In the genomic region with DNA sequence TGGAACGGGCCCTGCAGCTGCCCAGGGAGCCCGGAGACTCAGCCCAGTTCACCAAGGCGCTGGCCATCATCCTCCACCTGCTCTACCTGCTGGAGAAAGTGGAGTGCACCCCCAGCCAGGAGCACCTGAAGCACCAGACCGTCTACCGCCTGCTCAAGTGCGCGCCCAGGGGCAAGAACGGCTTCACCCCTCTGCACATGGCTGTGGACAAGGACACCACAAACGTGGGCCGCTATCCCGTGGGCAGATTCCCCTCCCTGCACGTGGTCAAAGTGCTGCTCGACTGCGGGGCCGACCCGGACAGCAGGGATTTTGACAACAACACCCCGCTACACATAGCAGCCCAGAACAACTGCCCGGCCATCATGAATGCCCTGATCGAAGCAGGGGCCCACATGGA, we compare ENCODE assay signal across 8 cellular contexts. TPM values are rescaled to one million over a fixed set of nuclear protein-coding genes. Genes with fewer than 3 reads are reported as not detected.
A peak's percentile ranks its signal among the peaks of the same experiment; 100 is the strongest.
DNase-seq lines count a peak whose midpoint lies in the region; ATAC-seq, FAIRE-seq and TF ChIP-seq lines count a peak whose summit lies in the region.
"Not testable (repeated sequence)": the region's sequence is repeated elsewhere in the genome, so short reads cannot be mapped to it uniquely, and the experiment has no call there.

No MANE protein-coding gene starts in this region.

- H3K9me3 Mint-ChIP-seq in CD8-positive, alpha-beta T cell; IgD-negative memory B cell; T-helper 1 cell treated with Interleukin-12 subunit alpha and Interleukin-12 subunit beta and Interleukin-4 antibody, amounts not matched to agents 30 μg/mL and 1 μg/mL, for 36 hours; activated T-cell treated with anti-CD3 and anti-CD28 coated beads, Interleukin-2, amount 50 U/mL, for 4 hours; neural crest cell; stimulated activated naive CD8-positive, alpha-beta T cell treated with anti-CD3 and anti-CD28 coated beads, Interleukin-15, Interleukin-2, amounts not matched to agents 100 ng/mL and 50 ng/mL, for 24 hours: not testable (repeated sequence)

- CTCF ChIA-PET in CD8-positive, alpha-beta T cell (lab: Charles Lee) = interaction anchor here (0.6 to 2.7 kb wide), 4 partner anchors 16 to 1194 kb away, joined by 3 to 12 read pairs (median 5); a partner anchor contains a TSS
- CTCF ChIA-PET in GM12878 (lab: Yijun Ruan, JAX) = interaction anchor here (4.1 kb wide), 1 partner anchor 61 kb away, joined by 160 read pairs; no protein-coding TSS in a partner anchor

- H3K27ac Mint-ChIP-seq in CD8-positive, alpha-beta T cell; T-helper 1 cell treated with Interleukin-12 subunit alpha and Interleukin-12 subunit beta and Interleukin-4 antibody, amounts not matched to agents 30 μg/mL and 1 μg/mL, for 36 hours; neural crest cell (ENCODE audit: unreplicated experiment): not testable (repeated sequence)
- peak overlapping the region in 1 of 3 donors; percentile 46 for H3K27ac Mint-ChIP-seq in IgD-negative memory B cell
- H3K27ac Mint-ChIP-seq in stimulated activated naive CD8-positive, alpha-beta T cell treated with anti-CD3 and anti-CD28 coated beads, Interleukin-15, Interleukin-2, amounts not matched to agents 100 ng/mL and 50 ng/mL, for 24 hours = peak overlapping the region; percentile 91

- H3K4me1 Mint-ChIP-seq in CD8-positive, alpha-beta T cell (ENCODE audit: low read depth) = peaks cover 38% of the 10 kb centered on the region
- H3K4me1 Mint-ChIP-seq in IgD-negative memory B cell (peaks cover 6 to 22% (median 10%) of the 10 kb centered on the region in 3 donors), neural crest cell (peaks cover 21% of the 10 kb centered on the region)
- peaks cover 12% of the 10 kb centered on the region for H3K4me1 Mint-ChIP-seq in T-helper 1 cell treated with Interleukin-12 subunit alpha and Interleukin-12 subunit beta and Interleukin-4 antibody, amounts not matched to agents 30 μg/mL and 1 μg/mL, for 36 hours (ENCODE audit: low read depth)
- H3K4me1 Mint-ChIP-seq in activated T-cell treated with anti-CD3 and anti-CD28 coated beads, Interleukin-2, amount 50 U/mL, for 4 hours (ENCODE audit: low read depth) = peaks cover 40% of the 10 kb centered on the region
- peaks cover 40% of the 10 kb centered on the region for H3K4me1 Mint-ChIP-seq in stimulated activated naive CD8-positive, alpha-beta T cell treated with anti-CD3 and anti-CD28 coated beads, Interleukin-15, Interleukin-2, amounts not matched to agents 100 ng/mL and 50 ng/mL, for 24 hours (ENCODE audit: low read depth)

- ATAC-seq in CD8-positive, alpha-beta T cell; activated T-cell treated with anti-CD3 and anti-CD28 coated beads, Interleukin-2, amount 50 U/mL, for 4 hours; GM12878: not testable (repeated sequence)

- peak overlapping the region; percentile 71 for H3K4me3 Mint-ChIP-seq in CD8-positive, alpha-beta T cell
- H3K4me3 Mint-ChIP-seq in IgD-negative memory B cell (peak overlapping the region; percentile 17 to 86 (median 40)), neural crest cell (peak overlapping the region; percentile 85)
- peak overlapping the region; percentile 82 for H3K4me3 Mint-ChIP-seq in T-helper 1 cell treated with Interleukin-12 subunit alpha and Interleukin-12 subunit beta and Interleukin-4 antibody, amounts not matched to agents 30 μg/mL and 1 μg/mL, for 36 hours
- H3K4me3 Mint-ChIP-seq in activated T-cell treated with anti-CD3 and anti-CD28 coated beads, Interleukin-2, amount 50 U/mL, for 4 hours = peak overlapping the region; percentile 85
- H3K4me3 Mint-ChIP-seq in stimulated activated naive CD8-positive, alpha-beta T cell treated with anti-CD3 and anti-CD28 coated beads, Interleukin-15, Interleukin-2, amounts not matched to agents 100 ng/mL and 50 ng/mL, for 24 hours = peak overlapping the region; percentile 91

- POLR2A ChIA-PET in CD8-positive, alpha-beta T cell (lab: Charles Lee) = interaction anchor here (2.9 kb wide), 1 partner anchor 124 kb away, joined by 10 read pairs; no protein-coding TSS in a partner anchor
- POLR2A ChIA-PET in GM12878 (lab: Charles Lee) = not testable (repeated sequence)

- H3K4me1 ChIP-seq in CD8-positive, alpha-beta T cell (ENCODE audit: insufficient read depth, low read length) = peaks cover 16% of the 10 kb centered on the region
- H3K4me1 ChIP-seq in GM12878 (ENCODE audit: control insufficient read depth, insufficient read depth, low read length) (peaks cover 22% of the 10 kb centered on the region), left ventricle myocardium inferior (peaks cover 58% of the 10 kb centered on the region)

- not testable (repeated sequence) for H3K9ac ChIP-seq in GM12878 (ENCODE audit: control insufficient read depth, insufficient read depth, low read length)

- intact Hi-C loops in CD8-positive, alpha-beta T cell (cut with DNase I, micrococcal nuclease) = loop anchor here (5.0 kb wide), 3 partner anchors 119 to 1031 kb away; a partner anchor contains a TSS
- intact Hi-C loops in GM12878 (cut with micrococcal nuclease; ENCODE audit: unreplicated experiment); left ventricle myocardium inferior (cut with micrococcal nuclease): not testable (repeated sequence)

- H3K79me2 ChIP-seq in GM12878 (ENCODE audit: control insufficient read depth, insufficient read depth, low read length) = peaks cover 38% of the 10 kb centered on the region

- not testable (repeated sequence) for TF ChIP-seq POLR2A in GM12878 (IDR thresholded peaks at IDR 0.05; ENCODE audit: low read depth, low read length)

- RAD21 ChIA-PET in GM12878 (lab: Charles Lee; ENCODE audit: unreplicated experiment) = not testable (repeated sequence)

- BruUV-seq in GM12878 (replicated peaks; lab: Mats Ljungman, UMichigan) = not testable (repeated sequence)

- not testable (repeated sequence) for TF ChIP-seq RAD21 in GM12878 (IDR thresholded peaks at IDR 0.05; ENCODE audit: insufficient read depth, low read depth, low read length)

- not testable (repeated sequence) for H3K27ac ChIP-seq in CD8-positive, alpha-beta T cell (ENCODE audit: low read depth, low read length); GM12878 (ENCODE audit: control insufficient read depth, insufficient read depth)
- H3K27ac ChIP-seq in left ventricle myocardium inferior (replicated peaks) = peak overlapping the region; percentile 46

- not testable (repeated sequence) for H3K9me3 ChIP-seq in CD8-positive, alpha-beta T cell (ENCODE audit: low read length); GM12878 (replicated peaks; ENCODE audit: control insufficient read depth, insufficient read depth, low read length); left ventricle myocardium inferior (replicated peaks)

- H3K36me3 Mint-ChIP-seq in CD8-positive, alpha-beta T cell = peaks cover 53% of the 10 kb centered on the region
- H3K36me3 Mint-ChIP-seq in IgD-negative memory B cell; neural crest cell (ENCODE audit: low read depth): not testable (repeated sequence)
- peaks cover 12% of the 10 kb centered on the region for H3K36me3 Mint-ChIP-seq in T-helper 1 cell treated with Interleukin-12 subunit alpha and Interleukin-12 subunit beta and Interleukin-4 antibody, amounts not matched to agents 30 μg/mL and 1 μg/mL, for 36 hours (ENCODE audit: low read depth)
- H3K36me3 Mint-ChIP-seq in activated T-cell treated with anti-CD3 and anti-CD28 coated beads, Interleukin-2, amount 50 U/mL, for 4 hours (ENCODE audit: insufficient read depth) = peaks cover 16% of the 10 kb centered on the region
- H3K36me3 Mint-ChIP-seq in stimulated activated naive CD8-positive, alpha-beta T cell treated with anti-CD3 and anti-CD28 coated beads, Interleukin-15, Interleukin-2, amounts not matched to agents 100 ng/mL and 50 ng/mL, for 24 hours (ENCODE audit: low read depth) = peaks cover 43% of the 10 kb centered on the region

- H3K27me3 Mint-ChIP-seq in CD8-positive, alpha-beta T cell (ENCODE audit: low read depth); IgD-negative memory B cell; T-helper 1 cell treated with Interleukin-12 subunit alpha and Interleukin-12 subunit beta and Interleukin-4 antibody, amounts not matched to agents 30 μg/mL and 1 μg/mL, for 36 hours (ENCODE audit: low read depth); activated T-cell treated with anti-CD3 and anti-CD28 coated beads, Interleukin-2, amount 50 U/mL, for 4 hours (ENCODE audit: low read depth); neural crest cell (ENCODE audit: low read depth); stimulated activated naive CD8-positive, alpha-beta T cell treated with anti-CD3 and anti-CD28 coated beads, Interleukin-15, Interleukin-2, amounts not matched to agents 100 ng/mL and 50 ng/mL, for 24 hours: not testable (repeated sequence)

- H2AFZ ChIP-seq in GM12878 (ENCODE audit: control insufficient read depth, low read depth, low read length) = not testable (repeated sequence)

- in situ Hi-C loops in GM12878 (cut with MboI) = loop anchor here (5.0 kb wide), 1 partner anchor 61 kb away; no protein-coding TSS in a partner anchor

- H3K27me3 ChIP-seq in CD8-positive, alpha-beta T cell (ENCODE audit: insufficient read depth, low read length); GM12878 (replicated peaks in 1 of 2; ENCODE audit: control insufficient read depth in 2 of 2, insufficient read depth in 2 of 2, low read length in 1 of 2); left ventricle myocardium inferior (ENCODE audit: low read depth): not testable (repeated sequence)

- not testable (repeated sequence) for H3K4me3 ChIP-seq in CD8-positive, alpha-beta T cell (ENCODE audit: low read depth, low read length); GM12878
- H3K4me3 ChIP-seq in left ventricle myocardium inferior = peak overlapping the region; percentile 96

- peak overlapping the region; percentile 89; the same call in 1 of the 2 replicates for H3K4me2 ChIP-seq in GM12878 (ENCODE audit: control insufficient read depth, insufficient read depth)

- H3K36me3 ChIP-seq in CD8-positive, alpha-beta T cell (ENCODE audit: insufficient read depth, low read length) = peaks cover 20% of the 10 kb centered on the region
- peaks cover 0 to 12% of the 10 kb centered on the region in 2 experiments; a peak in 3 of 4 replicates for H3K36me3 ChIP-seq in GM12878 (ENCODE audit: control insufficient read depth in 2 of 2, insufficient read depth in 2 of 2, low read length in 1 of 2)
- H3K36me3 ChIP-seq in left ventricle myocardium inferior = peaks cover 40% of the 10 kb centered on the region

- not testable (repeated sequence) for DNase-seq in CD8-positive, alpha-beta T cell; activated T-cell treated with anti-CD3 and anti-CD28 coated beads, Interleukin-2, amount 50 U/mL, for 4 hours; GM12878 (ENCODE audit: low read depth, low spot score); left ventricle myocardium inferior; neural crest cell (ENCODE audit: low read depth, low spot score)

- TF ChIP-seq CTCF in CD8-positive, alpha-beta T cell (IDR thresholded peaks at IDR 0.05); GM12878 (IDR thresholded peaks at IDR 0.05 in 2 of 3, conservative IDR thresholded peaks at IDR 0.05 in 1 of 3; ENCODE audit: control insufficient read depth in 2 of 3, extremely low read depth in 1 of 3, insufficient read depth in 1 of 3, low read depth in 3 of 3, low read length in 3 of 3); left ventricle myocardium inferior (IDR thresholded peaks at IDR 0.05; ENCODE audit: borderline replicate concordance); neural crest cell (conservative IDR thresholded peaks at IDR 0.05): not testable (repeated sequence)

- WGBS in GM12878 (ENCODE audit: insufficient coverage, insufficient replicate concordance, low lambda C conversion rate, missing lambda C conversion rate) = 90% methylated on average over 19 of the region's 19 CpGs

- FAIRE-seq in GM12878 (lab: Jason Lieb, UNC) = not testable (repeated sequence)

- TF ChIP-seq EP300 in GM12878 (IDR thresholded peaks at IDR 0.05; ENCODE audit: borderline replicate concordance in 1 of 2, control insufficient read depth in 1 of 2, low read depth in 2 of 2, low read length in 2 of 2) = not testable (repeated sequence)

- SMC1A ChIA-PET in GM12878 (lab: Charles Lee; ENCODE audit: uncharacterized antibody, unreplicated experiment) = not testable (repeated sequence)

- H4K20me1 ChIP-seq in GM12878 (ENCODE audit: control insufficient read depth, insufficient read depth) = not testable (repeated sequence)

RNA-seq across cellular contexts. Expression of a gene that starts 1.7 kb away (rescaled TPM):
- 10 to 100 TPM; 16.7 to 17.4 TPM for total RNA-seq in CD8-positive, alpha-beta T cell
- polyA plus RNA-seq in IgD-negative memory B cell (4.1 TPM), GM12878 (2011; rRNA removed) (1.6 and 3.0 TPM in 2 replicates), GM12878 (2014; fragmentation: Illumina TruSeq; extraction: Trizol) (3.5 and 4.7 TPM in 2 replicates), GM12878 (2014; fragmentation: Nextera tagmentation; extraction: Ambion mirVana) (under 1 TPM; 0.27 to 0.31 TPM), GM12878 (2014; rRNA removed) (9.1 and 10.7 TPM in 2 replicates), GM12878 (2016; fragmentation: Nextera tagmentation; extraction: Ambion mirVana) (1 to 10 TPM; 2.4 to 2.7 TPM)
- 10 to 100 TPM; 31.8 to 35.8 (median 34.7) TPM for total RNA-seq in activated T-cell treated with anti-CD3 and anti-CD28 coated beads, Interleukin-2, amount 50 U/mL, for 4 hours
- 8.5 and 10.8 TPM in 2 replicates for total RNA-seq in GM12878 (2013; cell fraction: nucleolus; rRNA removed)
- total RNA-seq in GM12878 (2014; rRNA removed) (14.0 and 17.4 TPM in 2 replicates), GM12878 (2014; rRNA removed; fragmentation: Illumina TruSeq; extraction: Trizol) (5.7 and 6.9 TPM in 2 replicates), GM12878 (2021) (14.3 and 15.0 TPM in 2 replicates), left ventricle myocardium inferior (46.5 TPM), neural crest cell (16.9 and 17.3 TPM in 2 replicates)
- 0.29 TPM for polyA plus RNA-seq in GM12878 (2011; ENCODE audit: low read depth)
- polyA plus RNA-seq in GM12878 (2011; cell fraction: cytosol; rRNA removed) = 3.7 and 5.4 TPM in 2 replicates
- polyA plus RNA-seq in GM12878 (2011; cell fraction: nucleus; rRNA removed) = 8.4 TPM in 2 replicates
- 0.85 and 1.00 TPM in 2 replicates for polyA plus RNA-seq in GM12878 (2012)
- 5.5 and 9.7 TPM in 2 replicates for polyA minus RNA-seq in GM12878 (2011; rRNA and poly(A)+ RNA removed)
- polyA minus RNA-seq in GM12878 (2011; cell fraction: cytosol; rRNA and poly(A)+ RNA removed) = 3.2 and 5.0 TPM in 2 replicates
- 6.6 and 12.1 TPM in 2 replicates for polyA minus RNA-seq in GM12878 (2011; cell fraction: nucleus; rRNA and poly(A)+ RNA removed)

RNA-seq across cellular contexts. Expression of a gene that starts 38.2 kb away (rescaled TPM):
- total RNA-seq in CD8-positive, alpha-beta T cell = 1 to 10 TPM; 8.8 to 9.4 TPM
- polyA plus RNA-seq in IgD-negative memory B cell (23.3 TPM), GM12878 (2011; rRNA removed) (0.84 and 2.6 TPM in 2 replicates), GM12878 (2014; fragmentation: Illumina TruSeq; extraction: Trizol) (2.7 and 6.4 TPM in 2 replicates), GM12878 (2014; fragmentation: Nextera tagmentation; extraction: Ambion mirVana) (under 1 TPM; 0.31 to 0.99 TPM), GM12878 (2014; rRNA removed) (14.1 and 19.3 TPM in 2 replicates), GM12878 (2016; fragmentation: Nextera tagmentation; extraction: Ambion mirVana) (10 to 100 TPM; 19.5 to 21.3 TPM)
- 10 to 100 TPM; 31.4 to 41.2 (median 34.3) TPM for total RNA-seq in activated T-cell treated with anti-CD3 and anti-CD28 coated beads, Interleukin-2, amount 50 U/mL, for 4 hours
- total RNA-seq in GM12878 (2013; cell fraction: nucleolus; rRNA removed) = 18.2 and 19.6 TPM in 2 replicates
- total RNA-seq in GM12878 (2014; rRNA removed) (3.1 and 4.0 TPM in 2 replicates), GM12878 (2014; rRNA removed; fragmentation: Illumina TruSeq; extraction: Trizol) (3.8 and 4.2 TPM in 2 replicates), GM12878 (2021) (31.1 and 32.0 TPM in 2 replicates), left ventricle myocardium inferior (6.1 TPM), neural crest cell (0.72 and 0.96 TPM in 2 replicates)
- polyA plus RNA-seq in GM12878 (2011; ENCODE audit: low read depth) = 5.8 TPM
- polyA plus RNA-seq in GM12878 (2011; cell fraction: cytosol; rRNA removed) = 5.2 and 7.1 TPM in 2 replicates
- polyA plus RNA-seq in GM12878 (2011; cell fraction: nucleus; rRNA removed) = 10.0 and 20.2 TPM in 2 replicates
- polyA plus RNA-seq in GM12878 (2012) = 19.8 and 26.3 TPM in 2 replicates
- 2.0 and 4.6 TPM in 2 replicates for polyA minus RNA-seq in GM12878 (2011; rRNA and poly(A)+ RNA removed)
- 8.5 and 12.0 TPM in 2 replicates for polyA minus RNA-seq in GM12878 (2011; cell fraction: cytosol; rRNA and poly(A)+ RNA removed)
- polyA minus RNA-seq in GM12878 (2011; cell fraction: nucleus; rRNA and poly(A)+ RNA removed) = 2.3 and 5.7 TPM in 2 replicates

Comparison
In these comparisons a context has a peak if more than half of its experiments do, and no peak if none do; other contexts are left out.
1. H3K4me3 Mint-ChIP-seq: peak in every context shown above with its lines; median percentile 91 in stimulated activated naive CD8-positive, alpha-beta T cell treated with anti-CD3 and anti-CD28 coated beads, Interleukin-15, Interleukin-2, amounts not matched to agents 100 ng/mL and 50 ng/mL, for 24 hours; 85 in activated T-cell treated with anti-CD3 and anti-CD28 coated beads, Interleukin-2, amount 50 U/mL, for 4 hours; 85 in neural crest cell; 82 in T-helper 1 cell treated with Interleukin-12 subunit alpha and Interleukin-12 subunit beta and Interleukin-4 antibody, amounts not matched to agents 30 μg/mL and 1 μg/mL, for 36 hours; 71 in CD8-positive, alpha-beta T cell; 40 in IgD-negative memory B cell.